Comparison of ENCODE assay signal across 10 cellular contexts in the genomic region with DNA sequence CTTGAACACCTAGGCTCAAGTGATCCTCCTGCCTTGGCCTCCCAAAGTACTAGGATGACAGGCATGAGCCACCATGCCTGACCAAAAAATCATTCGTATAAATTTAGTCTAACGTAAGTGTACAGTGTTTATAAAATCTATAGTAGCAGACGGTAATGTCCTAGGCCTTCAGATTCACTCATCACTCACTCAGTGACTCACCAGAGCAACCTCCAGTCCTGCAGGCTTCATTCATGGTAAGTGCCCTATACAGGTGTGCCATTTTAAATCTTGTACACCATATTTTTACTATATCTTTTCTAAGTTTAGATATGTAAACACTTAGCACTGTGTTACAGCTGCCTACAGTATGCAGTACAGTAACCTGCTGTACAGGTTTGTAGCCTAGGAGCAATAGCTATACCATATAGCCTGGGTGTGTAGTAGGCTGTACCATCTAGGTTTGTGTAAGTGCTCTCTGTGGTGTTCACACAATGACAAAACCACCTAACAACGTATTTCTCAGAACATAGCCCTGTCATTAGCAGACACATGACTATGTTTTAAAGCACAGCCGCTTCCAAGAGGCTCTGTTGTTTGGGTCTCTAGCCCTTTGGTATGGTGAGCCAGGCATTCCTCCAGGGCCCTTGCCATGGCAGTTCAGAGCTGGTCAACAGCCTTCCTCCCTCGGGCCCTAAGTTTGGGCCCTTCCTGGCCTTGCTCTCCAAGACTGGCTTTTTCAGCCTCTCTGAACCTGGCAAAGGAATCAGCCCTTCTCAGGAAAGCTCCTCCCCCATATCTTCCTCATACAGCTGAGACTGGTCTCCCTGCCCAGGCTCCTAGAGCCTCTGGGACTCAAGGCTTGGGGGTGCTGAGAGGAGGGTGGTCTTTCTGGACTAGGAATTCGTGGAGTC. TPM values are rescaled to one million over a fixed set of nuclear protein-coding genes. Genes with fewer than 3 reads are reported as not detected.
DNase-seq lines count a peak whose midpoint lies in the region; ATAC-seq and TF ChIP-seq lines count a peak whose summit lies in the region.
"Had no signal": no experiment of that assay in that cellular context is flagged by ENCODE, and none has a peak within 500 bp of the region (broad histone marks: within the 10 kb centered on the region; RNA-seq: fewer than 3 reads in every experiment).

No MANE protein-coding gene starts in this region.

- H3K4me1 ChIP-seq in lung (ENCODE audit: control insufficient read depth in 2 of 2, insufficient read depth in 2 of 2, low read length in 2 of 2), result peaks cover 0 to 34% of the 10 kb centered on the region in 2 donors

- H3K36me3 ChIP-seq in lung (ENCODE audit: control insufficient read depth in 2 of 2, insufficient read depth in 2 of 2, low read length in 2 of 2), result no peaks in the 10 kb centered on the region

- no peak overlapping the region for H3K4me3 Mint-ChIP-seq in stimulated activated naive CD8-positive, alpha-beta T cell treated with anti-CD3 and anti-CD28 coated beads, Interleukin-15, amount 100 ng/mL, for 72 hours
- H3K4me3 Mint-ChIP-seq: activated CD8-positive, alpha-beta T cell treated with anti-CD3 and anti-CD28 coated beads, Interleukin-2, amount 10 ng/mL, durations not matched to agents 7 days and 5 days had no signal

- H3K4me3 ChIP-seq in lung, result no peak overlapping the region
- H3K4me3 ChIP-seq: GM12878 had no signal

- H3K9me3 ChIP-seq in lung (ENCODE audit: control insufficient read depth in 2 of 2, insufficient read depth in 1 of 2, low read length in 1 of 2), result no peaks in the 10 kb centered on the region

- 71 to 79% methylated on average over 7 of the region's 7 CpGs for WGBS in lung, 2 donors

- H3K27me3 Mint-ChIP-seq in stimulated activated naive CD8-positive, alpha-beta T cell treated with anti-CD3 and anti-CD28 coated beads, Interleukin-15, amount 100 ng/mL, for 72 hours, result no peaks in the 10 kb centered on the region

- H3K4me1 Mint-ChIP-seq in stimulated activated naive CD8-positive, alpha-beta T cell treated with anti-CD3 and anti-CD28 coated beads, Interleukin-15, amount 100 ng/mL, for 72 hours, result peaks cover 13% of the 10 kb centered on the region

- H3K27ac ChIP-seq in 22Rv1 (peak overlapping the region; percentile 49), lung (ENCODE audit: low read depth in 1 of 2, low read length in 1 of 2) (peak overlapping the region; percentile 13 to 23)

- H3K27ac Mint-ChIP-seq in stimulated activated naive CD8-positive, alpha-beta T cell treated with anti-CD3 and anti-CD28 coated beads, Interleukin-15, amount 100 ng/mL, for 72 hours, result no peak overlapping the region
- H3K27ac Mint-ChIP-seq: activated CD8-positive, alpha-beta T cell treated with anti-CD3 and anti-CD28 coated beads, Interleukin-2, amount 10 ng/mL, durations not matched to agents 7 days and 5 days had no signal

- H3K27me3 ChIP-seq in lung (ENCODE audit: control insufficient read depth, insufficient read depth), result no peaks in the 10 kb centered on the region

- DNase-seq in UCSD-AML1 (lab: John Stamatoyannopoulos, UW; ENCODE audit: unreplicated experiment), result peak; percentile 63
- DNase-seq in lung (ENCODE audit: low spot score), result no peak
- no peak for DNase-seq in SW480 (ENCODE audit: low spot score)
- no peak for DNase-seq in stimulated activated naive CD8-positive, alpha-beta T cell treated with anti-CD3 and anti-CD28 coated beads, Interleukin-15, amount 100 ng/mL, for 72 hours
- DNase-seq in ecto neural progenitor cell (ENCODE audit: low spot score), result no peak
- DNase-seq: activated CD8-positive, alpha-beta T cell treated with anti-CD3 and anti-CD28 coated beads, Interleukin-2, amount 10 ng/mL, durations not matched to agents 7 days and 5 days; stimulated activated CD4-positive, alpha-beta T cell treated with anti-CD3 and anti-CD28 coated beads, Interleukin-15, amount 100 ng/mL, for 24 hours had no signal

- H3K9me3 Mint-ChIP-seq in stimulated activated naive CD8-positive, alpha-beta T cell treated with anti-CD3 and anti-CD28 coated beads, Interleukin-15, amount 100 ng/mL, for 72 hours, result no peaks in the 10 kb centered on the region

- ATAC-seq in lung (ENCODE audit: insufficient read depth, low FRiP score), result no peak
- no peak for ATAC-seq in stimulated activated naive CD8-positive, alpha-beta T cell treated with anti-CD3 and anti-CD28 coated beads, Interleukin-15, amount 100 ng/mL, for 72 hours
- ATAC-seq: activated CD8-positive, alpha-beta T cell treated with anti-CD3 and anti-CD28 coated beads, Interleukin-2, amount 10 ng/mL, durations not matched to agents 7 days and 5 days; GM12878 had no signal

- TF ChIP-seq CTCF in 22Rv1 (IDR thresholded peaks at IDR 0.05) (no peak), lung (IDR thresholded peaks at IDR 0.05; ENCODE audit: control extremely low read depth, extremely low read depth) (no peak)

RNA-seq across cellular contexts. Expression of gene CCDC9B, which starts 1.9 kb away (rescaled TPM):
- total RNA-seq in lung, result 10 to 100 TPM in 1 of 2 donors, 1 to 10 TPM in 1; 4.4 to 42.1 TPM
- polyA plus RNA-seq in lung, result 10 to 100 TPM in 1 of 2 donors, 1 to 10 TPM in 1; 7.0 to 22.8 TPM

RNA-seq across cellular contexts. Expression of gene PHGR1, which starts 8.2 kb away (rescaled TPM):
- not detected for total RNA-seq in lung
- polyA plus RNA-seq in lung, result 1 to 10 TPM in 1 of 2 donors, under 1 TPM in 1; 0.84 to 1.0 TPM
- total RNA-seq: activated CD8-positive, alpha-beta T cell treated with anti-CD3 and anti-CD28 coated beads, Interleukin-2, amount 10 ng/mL, durations not matched to agents 7 days and 5 days; GM12878; kidney epithelial cell had no signal
- polyA plus RNA-seq: GM12878 had no signal

RNA-seq across cellular contexts. Expression of gene DISP2, which starts 15.4 kb away (rescaled TPM):
- total RNA-seq in lung, result 1 to 10 TPM in 1 of 2 donors, under 1 TPM in 1; 0.23 to 1.3 TPM
- polyA plus RNA-seq in lung, result 1 to 10 TPM in 1 of 2 donors, under 1 TPM in 1; 0.06 to 2.5 TPM
- total RNA-seq: GM12878 had no signal

RNA-seq across cellular contexts. Expression of gene INAFM2, which starts 19.2 kb away (rescaled TPM):
- total RNA-seq in lung, result 10 to 100 TPM; 12.8 to 31.1 TPM
- polyA plus RNA-seq in lung, result 10 to 100 TPM; 18.4 to 19.7 TPM

RNA-seq across cellular contexts. Expression of gene PLCB2, which starts 34.9 kb away (rescaled TPM):
- total RNA-seq in lung, result 10 to 100 TPM; 17.9 to 76.7 TPM
- 10 to 100 TPM; 47.5 to 54.9 TPM for polyA plus RNA-seq in lung
